24 cellular contexts compared by ENCODE assay signal in genomic region chr12:108571604-108572165, GRCh38. TPM values are rescaled to one million over a fixed set of nuclear protein-coding genes. Genes with fewer than 3 reads are reported as not detected.
DNase-seq lines count a peak whose midpoint lies in the region; ATAC-seq lines count a peak whose summit lies in the region.
"Had no signal": no experiment of that assay in that cellular context is flagged by ENCODE, and none has a peak within 500 bp of the region (broad histone marks: within the 10 kb centered on the region; RNA-seq: fewer than 3 reads in every experiment).

No MANE protein-coding gene starts in this region.

- H2AFZ ChIP-seq in mesenchymal stem cell (ENCODE audit: low read depth, low read length), result no peak overlapping the region

- CTCF ChIA-PET in activated naive CD4-positive, alpha-beta T cell treated with anti-CD3 and anti-CD28 coated beads, Interleukin-2, amount 10 ng/mL, durations not matched to agents 7 days and 5 days (lab: Charles Lee), result interaction anchor here (0.6 to 15.3 kb wide), 6 partner anchors 11 to 379 kb away, joined by 3 to 268 read pairs (median 4); partner anchors contain the start of gene SART3

- H3K14ac ChIP-seq in mesenchymal stem cell (ENCODE audit: low read length in 2 of 2), result peak overlapping the region in 1 of 2 experiments; percentile 76

- H3K4me1 Mint-ChIP-seq in activated naive CD4-positive, alpha-beta T cell treated with anti-CD3 and anti-CD28 coated beads, Interleukin-2, amount 10 ng/mL, durations not matched to agents 7 days and 5 days, result peaks cover 81% of the 10 kb centered on the region
- peaks cover 57% of the 10 kb centered on the region for H3K4me1 Mint-ChIP-seq in T-helper 17 cell

- peaks cover 13% of the 10 kb centered on the region for H3K4me1 ChIP-seq in mesenchymal stem cell (ENCODE audit: control insufficient read depth, insufficient read depth, low read depth, low read length)

- peak overlapping the region; percentile 91 for H2AK5ac ChIP-seq in mesenchymal stem cell (ENCODE audit: low read length, severe bottlenecking)

- peak overlapping the region; percentile 33 for H3K27ac Mint-ChIP-seq in activated naive CD4-positive, alpha-beta T cell treated with anti-CD3 and anti-CD28 coated beads, Interleukin-2, amount 10 ng/mL, durations not matched to agents 7 days and 5 days
- H3K27ac Mint-ChIP-seq in T-helper 17 cell, result peak overlapping the region; percentile 92

- peak overlapping the region in 1 of 2 experiments; percentile 54 for H3K4ac ChIP-seq in mesenchymal stem cell (ENCODE audit: low read depth in 1 of 2, low read length in 2 of 2)

- no peak overlapping the region for H3K27ac ChIP-seq in mesenchymal stem cell (ENCODE audit: low read length, poor library complexity, severe bottlenecking)
- H3K27ac ChIP-seq: psoas muscle, thoracic aorta had no signal

- H3K9me3 Mint-ChIP-seq in activated naive CD4-positive, alpha-beta T cell treated with anti-CD3 and anti-CD28 coated beads, Interleukin-2, amount 10 ng/mL, durations not matched to agents 7 days and 5 days, result no peaks in the 10 kb centered on the region

- H3K4me3 Mint-ChIP-seq in activated naive CD4-positive, alpha-beta T cell treated with anti-CD3 and anti-CD28 coated beads, Interleukin-2, amount 10 ng/mL, durations not matched to agents 7 days and 5 days, result no peak overlapping the region
- no peak overlapping the region for H3K4me3 Mint-ChIP-seq in T-helper 17 cell

- H3K4me3 ChIP-seq in mesenchymal stem cell (ENCODE audit: insufficient read depth in 1 of 2, low read depth in 1 of 2, low read length in 2 of 2) (no peak overlapping the region), H7 (ENCODE audit: insufficient read depth, low read depth, low read length) (no peak overlapping the region)
- H3K4me3 ChIP-seq: psoas muscle, smooth muscle cell, thoracic aorta had no signal

- H2BK5ac ChIP-seq in mesenchymal stem cell (ENCODE audit: low read depth, low read length, poor library complexity, severe bottlenecking), result no peak overlapping the region

- H2BK15ac ChIP-seq in mesenchymal stem cell (ENCODE audit: low read depth, poor library complexity, severe bottlenecking), result no peak overlapping the region

- H3K4me2 ChIP-seq in mesenchymal stem cell (ENCODE audit: low read length, poor library complexity, severe bottlenecking), result no peak overlapping the region
- H3K4me2 ChIP-seq: smooth muscle cell had no signal

- no peak overlapping the region for H4K8ac ChIP-seq in mesenchymal stem cell (ENCODE audit: low read length)

- no peak overlapping the region for H2BK120ac ChIP-seq in mesenchymal stem cell (ENCODE audit: low read depth, low read length)

- H3K79me1 ChIP-seq in mesenchymal stem cell (replicated peaks; ENCODE audit: low read length, poor library complexity, severe bottlenecking), result no peaks in the 10 kb centered on the region

- peaks cover 34% of the 10 kb centered on the region for H3K36me3 Mint-ChIP-seq in activated naive CD4-positive, alpha-beta T cell treated with anti-CD3 and anti-CD28 coated beads, Interleukin-2, amount 10 ng/mL, durations not matched to agents 7 days and 5 days
- H3K36me3 Mint-ChIP-seq in T-helper 17 cell (ENCODE audit: low read depth), result peaks cover 7% of the 10 kb centered on the region

- H3K27me3 Mint-ChIP-seq in activated naive CD4-positive, alpha-beta T cell treated with anti-CD3 and anti-CD28 coated beads, Interleukin-2, amount 10 ng/mL, durations not matched to agents 7 days and 5 days, result peaks cover 5% of the 10 kb centered on the region
- H3K27me3 Mint-ChIP-seq in T-helper 17 cell, result no peaks in the 10 kb centered on the region

- H3K36me3 ChIP-seq in mesenchymal stem cell (ENCODE audit: control insufficient read depth in 1 of 2, insufficient read depth in 2 of 2, low read depth in 1 of 2, low read length in 2 of 2) (peaks cover 12 to 35% of the 10 kb centered on the region in 2 experiments), H7 (replicated peaks; ENCODE audit: control insufficient read depth, insufficient read depth, low read length) (peaks cover 17% of the 10 kb centered on the region)

- H3K9me3 ChIP-seq in T-helper 17 cell (ENCODE audit: control insufficient read depth, low read length, poor library complexity, severe bottlenecking) (no peaks in the 10 kb centered on the region), mesenchymal stem cell (ENCODE audit: control insufficient read depth, low read length) (no peaks in the 10 kb centered on the region)
- H3K9me3 ChIP-seq: psoas muscle, thoracic aorta had no signal

- peak overlapping the region; percentile 56 for H4K91ac ChIP-seq in mesenchymal stem cell (ENCODE audit: low read length)

- in situ Hi-C loops in G401 (cut with HindIII; ENCODE audit: low sequenced_read_pairs), result no loop called here

- H3K27me3 ChIP-seq in mesenchymal stem cell (ENCODE audit: control insufficient read depth in 1 of 2, insufficient read depth in 1 of 2, low read length in 2 of 2) (no peaks in the 10 kb centered on the region), H7 (ENCODE audit: control insufficient read depth, insufficient read depth, low read length) (no peaks in the 10 kb centered on the region)

- 93% methylated on average over 7 of the region's 8 CpGs for WGBS in mesenchymal stem cell

- H3K18ac ChIP-seq in mesenchymal stem cell (ENCODE audit: low read depth in 1 of 2, low read length in 2 of 2), result peak overlapping the region in 1 of 2 experiments; percentile 18

- peak overlapping the region; percentile 59 to 71 for H2BK12ac ChIP-seq in mesenchymal stem cell (ENCODE audit: low read length in 2 of 2)

- no peak for ATAC-seq in T-helper 17 cell
- ATAC-seq: psoas muscle had no signal

- no peak overlapping the region for H3K9ac ChIP-seq in mesenchymal stem cell (ENCODE audit: low read length)

- DNase-seq in activated naive CD4-positive, alpha-beta T cell treated with anti-CD3 and anti-CD28 coated beads, Interleukin-2, amount 10 ng/mL, durations not matched to agents 7 days and 5 days, result no peak
- DNase-seq in activated naive CD4-positive, alpha-beta T cell treated with Interleukin-2 at 50 U/mL for 16 hours, result no peak
- DNase-seq in T-helper 17 cell (no peak), mesenchymal stem cell (no peak), ureter (ENCODE audit: low spot score) (peak; percentile 34), G401 (ENCODE audit: low spot score) (no peak), H7 (no peak), COLO829 (ENCODE audit: low spot score) (no peak)
- DNase-seq: ACHN, aorta, DND-41, foreskin fibroblast, hypothalamus, NCI-H1105 treated with DMSO at 0.1 percent for 48 hours, NCI-H526, psoas muscle, SIG-M5 had no signal

- no peak overlapping the region for H3K23ac ChIP-seq in mesenchymal stem cell (ENCODE audit: low read length in 2 of 2)

RNA-seq across cellular contexts. Expression of gene ISCU, which starts 9.3 kb away (rescaled TPM):
- total RNA-seq in T-helper 17 cell (100 to 1,000 TPM; 139 to 177 TPM), ureter (131 TPM)
- polyA plus RNA-seq in mesenchymal stem cell (2013, experiment 1 of 2), result 128 TPM
- 129 TPM for polyA plus RNA-seq in mesenchymal stem cell (2013, experiment 2 of 2)
- total RNA-seq in G401 (2014; rRNA removed; shearing (Covaris generic)), result 157 and 159 TPM in 2 replicates
- 89.3 and 97.3 TPM in 2 replicates for total RNA-seq in H7 (2014; rRNA removed; shearing (Covaris generic))

RNA-seq across cellular contexts. Expression of gene SART3, which starts 10.7 kb away (rescaled TPM):
- total RNA-seq in T-helper 17 cell (100 to 1,000 TPM in 1 of 2 donors, 10 to 100 TPM in 1; 85.3 to 107 TPM), ureter (64.9 TPM)
- 15.8 TPM for polyA plus RNA-seq in mesenchymal stem cell (2013, experiment 1 of 2)
- polyA plus RNA-seq in mesenchymal stem cell (2013, experiment 2 of 2), result 15.4 TPM
- 61.3 and 72.8 TPM in 2 replicates for total RNA-seq in G401 (2014; rRNA removed; shearing (Covaris generic))
- 89.7 and 124 TPM in 2 replicates for total RNA-seq in H7 (2014; rRNA removed; shearing (Covaris generic))

RNA-seq across cellular contexts. Expression of gene TMEM119, which starts 26.2 kb away (rescaled TPM):
- total RNA-seq in T-helper 17 cell, result 1 to 10 TPM; 3.9 to 5.0 TPM
- polyA plus RNA-seq in mesenchymal stem cell (2013, experiment 1 of 2), result 108 TPM
- 109 TPM for polyA plus RNA-seq in mesenchymal stem cell (2013, experiment 2 of 2)
- 15.9 TPM for total RNA-seq in ureter
- total RNA-seq in G401 (2014; rRNA removed; shearing (Covaris generic)), result 0.58 and 7.3 TPM in 2 replicates
- total RNA-seq in H7 (2014; rRNA removed; shearing (Covaris generic)), result 0.24 and 0.85 TPM in 2 replicates
- total RNA-seq: endothelial cell of umbilical vein, HT-29, kidney epithelial cell, OCI-LY7 had no signal
- polyA plus RNA-seq: endothelial cell of umbilical vein, neural cell had no signal

RNA-seq across cellular contexts. Expression of gene FICD, which starts 56.6 kb away (rescaled TPM):
- total RNA-seq in T-helper 17 cell, result 1 to 10 TPM; 4.4 to 5.1 TPM
- polyA plus RNA-seq in mesenchymal stem cell (2013, experiment 1 of 2), result 6.0 TPM
- polyA plus RNA-seq in mesenchymal stem cell (2013, experiment 2 of 2), result 6.1 TPM
- 6.4 TPM for total RNA-seq in ureter
- 1.0 and 1.7 TPM in 2 replicates for total RNA-seq in G401 (2014; rRNA removed; shearing (Covaris generic))
- total RNA-seq in H7 (2014; rRNA removed; shearing (Covaris generic)), result 4.4 and 5.7 TPM in 2 replicates
